In genomic region chr7:156460861-156461632, GRCh38 we compare ENCODE assay signal across 26 cellular contexts.
A peak's percentile ranks its signal among the peaks of the same experiment; 100 is the strongest.
DNase-seq lines count a peak whose midpoint lies in the region; ATAC-seq and FAIRE-seq lines count a peak whose summit lies in the region.
"Had no signal": no experiment of that assay in that cellular context is flagged by ENCODE, and none has a peak within 500 bp of the region (broad histone marks: within the 10 kb centered on the region; RNA-seq: fewer than 3 reads in every experiment).

No MANE protein-coding gene starts in this region.

- peak; percentile 22 for DNase-seq in NCI-H2171 treated with DMSO at 0.1 percent for 48 hours (lab: John Stamatoyannopoulos, UW)
- DNase-seq in NCI-H2171 (lab: John Stamatoyannopoulos, UW), result no peak
- peak; percentile 20 for DNase-seq in NCI-H2107 (lab: John Stamatoyannopoulos, UW)
- peak; percentile 54 for DNase-seq in renal cortical epithelial cell (ENCODE audit: low read depth)
- no peak for DNase-seq in frontal cortex (ENCODE audit: low spot score in 2 of 2)
- no peak for DNase-seq in A172 (ENCODE audit: low spot score)
- DNase-seq: 8988T; activated CD4-positive, alpha-beta memory T cell treated with anti-CD3 and anti-CD28 coated beads for 36 hours; activated CD4-positive, CD25-positive, alpha-beta regulatory T cell; activated gamma-delta T cell; activated naive CD8-positive, alpha-beta T cell treated with anti-CD3 and anti-CD28 coated beads, Interleukin-2, amount 50 U/mL, for 24 hours; activated T-cell treated with anti-CD3 and anti-CD28 coated beads for 4 hours; AML-193; effector CD8-positive, alpha-beta T cell; EL; gastrocnemius medialis; H9; NCI-H1930; NCI-H524 treated with DMSO at 0.1 percent for 48 hours; stimulated activated naive CD8-positive, alpha-beta T cell treated with anti-CD3 and anti-CD28 coated beads, Interleukin-15, amount 100 ng/mL, for 72 hours; T1000; trophoblast cell had no signal

- ATAC-seq in esophagus mucosa, result peak; percentile 41
- ATAC-seq in GM19324 (IDR thresholded peaks at IDR 0.05; ENCODE audit: low FRiP score, unreplicated experiment), result no peak
- ATAC-seq: activated naive CD8-positive, alpha-beta T cell treated with anti-CD3 and anti-CD28 coated beads, Interleukin-2, amount 50 U/mL, for 24 hours; gastrocnemius medialis; sciatic nerve; stimulated activated naive CD8-positive, alpha-beta T cell treated with anti-CD3 and anti-CD28 coated beads, Interleukin-15, amount 100 ng/mL, for 72 hours had no signal

- no peak for FAIRE-seq in frontal cortex (lab: Jason Lieb, UNC)
- FAIRE-seq: keratinocyte had no signal

Comparison
In these comparisons a context has a peak if more than half of its experiments do, and no peak if none do; other contexts are left out.
1. DNase-seq: peak in NCI-H2171 treated with DMSO at 0.1 percent for 48 hours (single experiment), NCI-H2107 (single experiment) and renal cortical epithelial cell (single experiment); none in NCI-H2171 (single experiment), frontal cortex (0 of 2) and A172 (single experiment).